Comparison of ENCODE assay signal across 8 cellular contexts in genomic region chr11:72821920-72822799, GRCh38. TPM values are rescaled to one million over a fixed set of nuclear protein-coding genes. Genes with fewer than 3 reads are reported as not detected.
DNase-seq lines count a peak whose midpoint lies in the region; ATAC-seq, FAIRE-seq and TF ChIP-seq lines count a peak whose summit lies in the region.

No MANE protein-coding gene starts in this region.

- H3K27me3 Mint-ChIP-seq in activated CD4-positive, alpha-beta T cell treated with anti-CD3 and anti-CD28 coated beads for 36 hours, result no peaks in the 10 kb centered on the region

- intact Hi-C loops in activated CD4-positive, alpha-beta T cell treated with anti-CD3 and anti-CD28 coated beads for 36 hours (cut with DNase I, micrococcal nuclease), result no loop called here
- intact Hi-C loops in kidney (cut with DNase I), result no loop called here

- peak overlapping the region; percentile 64 for H3K4me3 ChIP-seq in AG10803 (ENCODE audit: low read length)
- H3K4me3 ChIP-seq in kidney (ENCODE audit: low read length in 2 of 2), result peak overlapping the region; percentile 54 to 62

- peaks cover 12% of the 10 kb centered on the region for H3K4me1 Mint-ChIP-seq in activated CD4-positive, alpha-beta T cell treated with anti-CD3 and anti-CD28 coated beads for 36 hours

- peak overlapping the region; percentile 46 for H3K4me3 Mint-ChIP-seq in activated CD4-positive, alpha-beta T cell treated with anti-CD3 and anti-CD28 coated beads for 36 hours

- TF ChIP-seq CTCF in AG10803 (conservative IDR thresholded peaks at IDR 0.05; ENCODE audit: low read length) (no peak), kidney (IDR thresholded peaks at IDR 0.05; ENCODE audit: borderline replicate concordance, extremely low read depth, insufficient read depth) (peak; percentile 31)

- no peak overlapping the region for H3K27ac Mint-ChIP-seq in activated CD4-positive, alpha-beta T cell treated with anti-CD3 and anti-CD28 coated beads for 36 hours

- no peak for FAIRE-seq in kidney (lab: Jason Lieb, UNC)

- H3K9me3 Mint-ChIP-seq in activated CD4-positive, alpha-beta T cell treated with anti-CD3 and anti-CD28 coated beads for 36 hours (ENCODE audit: low read depth), result no peaks in the 10 kb centered on the region

- H3K9me3 ChIP-seq in kidney (ENCODE audit: control insufficient read depth in 1 of 2, low read length in 2 of 2), result no peaks in the 10 kb centered on the region

- POLR2A ChIA-PET in activated CD4-positive, alpha-beta T cell treated with anti-CD3 and anti-CD28 coated beads for 36 hours (lab: Charles Lee), result interaction anchor here (0.6 to 1.0 kb wide), 2 partner anchors 9 to 555 kb away, joined by 3 read pairs; no protein-coding TSS in a partner anchor

- H3K36me3 ChIP-seq in kidney (ENCODE audit: control insufficient read depth in 1 of 2, insufficient read depth in 2 of 2, low read length in 2 of 2), result peaks cover 6 to 7% of the 10 kb centered on the region in 2 donors

- ATAC-seq in GM19395 (IDR thresholded peaks at IDR 0.05; ENCODE audit: unreplicated experiment) (peak; percentile 55), GM21723 (IDR thresholded peaks at IDR 0.05; ENCODE audit: unreplicated experiment) (no peak)
- ATAC-seq in activated CD4-positive, alpha-beta T cell treated with anti-CD3 and anti-CD28 coated beads for 36 hours, result peak; percentile 84

- peaks cover 27% of the 10 kb centered on the region for H3K36me3 Mint-ChIP-seq in activated CD4-positive, alpha-beta T cell treated with anti-CD3 and anti-CD28 coated beads for 36 hours (ENCODE audit: low read depth)

- peaks cover 0 to 13% of the 10 kb centered on the region in 2 donors for H3K4me1 ChIP-seq in kidney (ENCODE audit: control insufficient read depth in 1 of 2, insufficient read depth in 1 of 2, low read depth in 1 of 2, low read length in 2 of 2)

- peak; percentile 76 for DNase-seq in AG10803 (ENCODE audit: low read depth)
- peak; percentile 37 for DNase-seq in NCI-H187 treated with DMSO at 0.1 percent for 48 hours (lab: John Stamatoyannopoulos, UW)
- DNase-seq in activated CD4-positive, alpha-beta T cell treated with anti-CD3 and anti-CD28 coated beads for 36 hours, result peak; percentile 85
- peak; percentile 20 to 65 for DNase-seq in cerebellar nuclear complex (lab: John Stamatoyannopoulos, UW)
- peak; percentile 97 for DNase-seq in kidney
- peak; percentile 78 for DNase-seq in stimulated activated CD4-positive, alpha-beta T cell treated with anti-CD3 and anti-CD28 coated beads, Interleukin-12 subunit alpha, Interleukin-12 subunit beta, amount 100 ng/mL, for 4 hours

- peak overlapping the region; percentile 54 to 57 for H3K9ac ChIP-seq in kidney (ENCODE audit: low read length in 2 of 2)

- peak overlapping the region in 1 of 2 donors; percentile 53 for H3K27ac ChIP-seq in kidney (ENCODE audit: low read depth in 2 of 2, low read length in 2 of 2)

- CTCF ChIA-PET in activated CD4-positive, alpha-beta T cell treated with anti-CD3 and anti-CD28 coated beads for 36 hours (lab: Charles Lee), result interaction anchor here (0.5 to 1.0 kb wide), 2 partner anchors 30 to 250 kb away, joined by 3 to 4 read pairs; no protein-coding TSS in a partner anchor

RNA-seq across cellular contexts. Expression of gene ATG16L2, which starts 7.9 kb away (rescaled TPM):
- 10 to 100 TPM; 55.3 to 59.4 TPM for total RNA-seq in activated CD4-positive, alpha-beta T cell treated with anti-CD3 and anti-CD28 coated beads for 36 hours
- 38.6 TPM for total RNA-seq in kidney
- 16.1 TPM for polyA plus RNA-seq in kidney (ENCODE audit: insufficient read depth, low read depth, low replicate concordance)

RNA-seq across cellular contexts. Expression of gene STARD10, which starts 28.3 kb away (rescaled TPM):
- 10 to 100 TPM in 1 of 2 experiments, 1 to 10 TPM in 1; 8.3 to 12.9 TPM for total RNA-seq in activated CD4-positive, alpha-beta T cell treated with anti-CD3 and anti-CD28 coated beads for 36 hours
- 40.7 TPM for total RNA-seq in kidney
- 127 TPM for polyA plus RNA-seq in kidney (ENCODE audit: insufficient read depth, low read depth, low replicate concordance)

Comparison
In these comparisons a context has a peak if more than half of its experiments do, and no peak if none do; other contexts are left out.
1. DNase-seq: peak in every context shown above with its lines; median percentile 97 in kidney; 85 in activated CD4-positive, alpha-beta T cell treated with anti-CD3 and anti-CD28 coated beads for 36 hours; 78 in stimulated activated CD4-positive, alpha-beta T cell treated with anti-CD3 and anti-CD28 coated beads, Interleukin-12 subunit alpha, Interleukin-12 subunit beta, amount 100 ng/mL, for 4 hours; 76 in AG10803; 42 in cerebellar nuclear complex; 37 in NCI-H187 treated with DMSO at 0.1 percent for 48 hours.